In the genomic region with DNA sequence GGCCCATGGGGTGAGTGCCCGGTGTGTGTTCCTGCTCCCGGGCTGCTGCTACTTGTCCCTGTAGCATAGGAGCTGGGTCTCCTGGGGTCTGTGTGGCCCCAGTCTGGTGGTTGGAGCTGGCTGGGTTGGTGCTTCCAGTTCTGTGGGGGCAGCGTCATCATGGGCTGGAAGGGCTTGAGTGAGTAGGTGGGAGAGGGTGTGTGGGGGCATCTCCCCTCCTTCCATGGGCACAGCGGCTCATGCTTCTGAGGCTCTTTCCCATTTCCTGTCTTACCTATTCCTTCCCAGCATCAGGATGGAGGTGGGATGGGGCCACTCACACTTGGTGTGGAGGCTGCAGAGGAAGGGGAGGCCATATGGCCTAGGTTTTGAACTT, we compare ENCODE assay signal across 23 cellular contexts. TPM values are rescaled to one million over a fixed set of nuclear protein-coding genes. Genes with fewer than 3 reads are reported as not detected.
DNase-seq lines count a peak whose midpoint lies in the region; ATAC-seq and TF ChIP-seq lines count a peak whose summit lies in the region.
"Had no signal": no experiment of that assay in that cellular context is flagged by ENCODE, and none has a peak within 500 bp of the region (broad histone marks: within the 10 kb centered on the region; RNA-seq: fewer than 3 reads in every experiment).

No MANE protein-coding gene starts in this region.

- H3K4me2 ChIP-seq in PC-9: peak overlapping the region; percentile 51

- CTCF ChIA-PET in AG04450 (lab: Charles Lee) (no interaction called here), PC-9 (lab: Charles Lee) (interaction anchor here (0.6 kb wide), 1 partner anchor 9 kb away, joined by 5 read pairs; no protein-coding TSS in a partner anchor)

- peaks cover 98% of the 10 kb centered on the region for H3K79me2 ChIP-seq in PC-9 (ENCODE audit: low read depth)

- no peaks in the 10 kb centered on the region for H3K9me2 ChIP-seq in PC-9 (ENCODE audit: insufficient read depth)

- H3K27me3 Mint-ChIP-seq in chondrocyte (ENCODE audit: low read depth): no peaks in the 10 kb centered on the region
- H3K27me3 Mint-ChIP-seq in nephron progenitor cell (ENCODE audit: low read depth, poor library complexity): peaks cover 3% of the 10 kb centered on the region

- no peak for ATAC-seq in activated CD4-positive, CD25-positive, alpha-beta regulatory T cell treated with anti-CD3 and anti-CD28 coated beads, Interleukin-2, amount 50 U/mL, for 24 hours
- ATAC-seq: HepG2 had no signal

- H3K9ac ChIP-seq in colonic mucosa (ENCODE audit: low read depth in 2 of 2, low read length in 2 of 2): no peak overlapping the region

- H3K4me3 ChIP-seq in AG04450 (ENCODE audit: low read depth, low read length) (no peak overlapping the region), PC-9 (no peak overlapping the region), colonic mucosa (no peak overlapping the region)
- H3K4me3 ChIP-seq: SK-N-MC had no signal

- no peaks in the 10 kb centered on the region for H3K9me3 Mint-ChIP-seq in chondrocyte (ENCODE audit: low read depth)
- no peaks in the 10 kb centered on the region for H3K9me3 Mint-ChIP-seq in nephron progenitor cell

- peaks cover 89% of the 10 kb centered on the region for H3F3A ChIP-seq in PC-9 (ENCODE audit: insufficient read depth, low read depth)

- H3K36me3 Mint-ChIP-seq in chondrocyte (ENCODE audit: low read depth) (peaks cover 30% of the 10 kb centered on the region), nephron progenitor cell (ENCODE audit: low read depth) (peaks cover 47% of the 10 kb centered on the region)

- H4K20me1 ChIP-seq in PC-9 (ENCODE audit: insufficient read depth): peaks cover 93% of the 10 kb centered on the region

- H3K4me3 Mint-ChIP-seq in chondrocyte (ENCODE audit: unreplicated experiment) (no peak overlapping the region), nephron progenitor cell (no peak overlapping the region)

- H3K9me3 ChIP-seq in AG04450 (ENCODE audit: control insufficient read depth, insufficient read depth, low read length) (no peaks in the 10 kb centered on the region; the same call in 1 of the 2 replicates), PC-9 (ENCODE audit: insufficient read depth, low read depth) (no peaks in the 10 kb centered on the region), colonic mucosa (no peaks in the 10 kb centered on the region)
- H3K9me3 ChIP-seq: BE2C had no signal

- TF ChIP-seq CTCF in AG04450 (IDR thresholded peaks at IDR 0.05; ENCODE audit: low read depth, low read length): no peak
- no peak for TF ChIP-seq CTCF in PC-9 (conservative IDR thresholded peaks at IDR 0.05)
- no peak for TF ChIP-seq CTCF in chondrocyte (IDR thresholded peaks at IDR 0.05)
- TF ChIP-seq CTCF in nephron progenitor cell (IDR thresholded peaks at IDR 0.05): no peak
- no peak for TF ChIP-seq CTCF in colonic mucosa (IDR thresholded peaks at IDR 0.05)

- no peak for DNase-seq in AG04450 (ENCODE audit: low read depth, low spot score)
- DNase-seq in PC-9: no peak
- DNase-seq in chondrocyte (ENCODE audit: low spot score): peak; percentile 67
- DNase-seq in nephron progenitor cell: no peak
- DNase-seq in foreskin melanocyte: no peak
- DNase-seq in NCI-H82 treated with DMSO at 0.1 percent for 48 hours (lab: John Stamatoyannopoulos, UW; ENCODE audit: unreplicated experiment): no peak
- DNase-seq in colonic mucosa: no peak
- DNase-seq: BE2C, DMS 273 treated with DMSO at 0.1 percent for 48 hours, DMS79 treated with DMSO at 0.1 percent for 48 hours, H7, KBM-7, MM.1S, NCI-H1092, NCI-H1436, NCI-H1930, NCI-H226, NCI-H524, NCI-H774, SHP77 had no signal

- H3K36me3 ChIP-seq in PC-9 (ENCODE audit: low read depth) (peaks cover 53% of the 10 kb centered on the region), colonic mucosa (peaks cover 28% of the 10 kb centered on the region)

- POLR2A ChIA-PET in AG04450 (lab: Yijun Ruan, JAX) (interaction anchor here (0.6 kb wide), 1 partner anchor 465 kb away, joined by 3 read pairs; no protein-coding TSS in a partner anchor), PC-9 (lab: Charles Lee; ENCODE audit: unreplicated experiment) (interaction anchor here (0.6 kb wide), 2 partner anchors 454 to 1676 kb away, joined by 5 read pairs; partner anchors contain the start of gene CACNG6)

- H3K27me3 ChIP-seq in AG04450 (ENCODE audit: control insufficient read depth, insufficient read depth, low read length) (no peaks in the 10 kb centered on the region), PC-9 (ENCODE audit: insufficient read depth, low read depth) (no peaks in the 10 kb centered on the region), colonic mucosa (no peaks in the 10 kb centered on the region)
- H3K27me3 ChIP-seq: BE2C had no signal

- H2AFZ ChIP-seq in PC-9: no peak overlapping the region

- peak overlapping the region; percentile 31 for H3K27ac ChIP-seq in AG04450 (ENCODE audit: low read depth, low read length)
- peak overlapping the region; percentile 33 for H3K27ac ChIP-seq in PC-9
- no peak overlapping the region for H3K27ac ChIP-seq in colonic mucosa
- H3K27ac ChIP-seq: SK-N-MC had no signal

- H3K27ac Mint-ChIP-seq in chondrocyte (ENCODE audit: unreplicated experiment) (no peak overlapping the region), nephron progenitor cell (peak overlapping the region; percentile 16)

- peaks cover 4% of the 10 kb centered on the region for H3K4me1 Mint-ChIP-seq in chondrocyte (ENCODE audit: low read depth)
- H3K4me1 Mint-ChIP-seq in nephron progenitor cell: peaks cover 16% of the 10 kb centered on the region

- intact Hi-C loops in PC-9 (cut with micrococcal nuclease; ENCODE audit: unreplicated experiment): no loop called here
- intact Hi-C loops in colonic mucosa (cut with DNase I): no loop called here

- H3K4me1 ChIP-seq in PC-9 (replicated peaks; ENCODE audit: insufficient read depth) (peaks cover 49% of the 10 kb centered on the region), colonic mucosa (no peaks in the 10 kb centered on the region)
- H3K4me1 ChIP-seq: BE2C had no signal

- no TSS peak for BruUV-seq in PC-9 (replicated peaks; lab: Mats Ljungman, UMichigan)

RNA-seq across cellular contexts. Expression of gene EPN1, which starts 8.0 kb away (rescaled TPM):
- polyA plus RNA-seq in AG04450 (2011; rRNA removed): 32.1 and 44.1 TPM in 2 replicates
- polyA minus RNA-seq in AG04450 (2011; rRNA and poly(A)+ RNA removed): 35.7 and 44.1 TPM in 2 replicates
- total RNA-seq in PC-9 (2021) (232 and 274 TPM in 2 replicates), chondrocyte (105 to 127 TPM (median 124 TPM) in 3 replicates), colonic mucosa (100 to 1,000 TPM; 257 to 259 TPM)

RNA-seq across cellular contexts. Expression of gene U2AF2, which starts 12.2 kb away (rescaled TPM):
- 90.7 and 130 TPM in 2 replicates for polyA plus RNA-seq in AG04450 (2011; rRNA removed)
- 74.9 and 119 TPM in 2 replicates for polyA minus RNA-seq in AG04450 (2011; rRNA and poly(A)+ RNA removed)
- 252 and 323 TPM in 2 replicates for total RNA-seq in PC-9 (2021)
- 119 to 137 TPM (median 129 TPM) in 3 replicates for total RNA-seq in chondrocyte
- total RNA-seq in colonic mucosa: 100 to 1,000 TPM; 146 to 289 TPM

RNA-seq across cellular contexts. Expression of gene CCDC106, which starts 19.0 kb away (rescaled TPM):
- 6.2 and 8.7 TPM in 2 replicates for polyA plus RNA-seq in AG04450 (2011; rRNA removed)
- polyA minus RNA-seq in AG04450 (2011; rRNA and poly(A)+ RNA removed): 4.0 and 7.8 TPM in 2 replicates
- total RNA-seq in PC-9 (2021) (3.2 and 6.7 TPM in 2 replicates), chondrocyte (20.9 to 26.5 TPM (median 23.5 TPM) in 3 replicates), colonic mucosa (1 to 10 TPM; 2.6 to 4.8 TPM)

RNA-seq across cellular contexts. Expression of gene ZNF581, which starts 23.5 kb away (rescaled TPM):
- polyA plus RNA-seq in AG04450 (2011; rRNA removed): 19.1 and 22.9 TPM in 2 replicates
- polyA minus RNA-seq in AG04450 (2011; rRNA and poly(A)+ RNA removed): 24.8 and 31.8 TPM in 2 replicates
- total RNA-seq in PC-9 (2021) (53.5 and 81.9 TPM in 2 replicates), chondrocyte (20.8 to 24.7 TPM (median 24.2 TPM) in 3 replicates), colonic mucosa (10 to 100 TPM; 16.0 to 20.3 TPM)

RNA-seq across cellular contexts. Expression of gene ZNF580, which starts 26.2 kb away (rescaled TPM):
- polyA plus RNA-seq in AG04450 (2011; rRNA removed): 7.3 and 14.0 TPM in 2 replicates
- polyA minus RNA-seq in AG04450 (2011; rRNA and poly(A)+ RNA removed): 7.4 and 9.0 TPM in 2 replicates
- total RNA-seq in PC-9 (2021): 56.6 and 64.7 TPM in 2 replicates
- total RNA-seq in chondrocyte: 42.3 to 59.8 TPM (median 45.0 TPM) in 3 replicates
- 10 to 100 TPM; 18.0 to 28.6 TPM for total RNA-seq in colonic mucosa
